In the genomic region with DNA sequence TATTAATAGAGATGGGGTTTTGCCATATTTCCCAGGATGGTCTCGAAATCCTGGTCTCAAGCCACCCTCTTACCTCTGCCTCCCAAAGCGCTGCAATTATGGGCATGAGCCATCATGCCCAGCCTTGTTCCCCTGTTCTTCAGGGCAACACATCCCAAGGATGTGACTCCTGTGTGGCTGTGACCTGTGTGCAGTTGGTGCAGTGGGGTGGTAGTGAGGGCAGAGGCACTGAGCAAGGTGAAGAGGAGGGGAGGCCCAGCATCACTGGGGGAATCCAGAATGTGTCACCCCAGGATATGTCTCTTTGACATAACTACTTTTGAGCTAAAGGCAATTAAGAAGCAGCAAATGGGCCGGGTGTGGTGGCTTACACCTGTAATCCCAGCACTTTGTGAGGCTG, we compare ENCODE assay signal across 1 cellular context.
TF ChIP-seq lines count a peak whose summit lies in the region.

No MANE protein-coding gene starts in this region.

TF ChIP-seq in HepG2, 621 proteins besides CTCF, POLR2A, EP300 and RAD21:
- TF ChIP-seq, protein P1, sequence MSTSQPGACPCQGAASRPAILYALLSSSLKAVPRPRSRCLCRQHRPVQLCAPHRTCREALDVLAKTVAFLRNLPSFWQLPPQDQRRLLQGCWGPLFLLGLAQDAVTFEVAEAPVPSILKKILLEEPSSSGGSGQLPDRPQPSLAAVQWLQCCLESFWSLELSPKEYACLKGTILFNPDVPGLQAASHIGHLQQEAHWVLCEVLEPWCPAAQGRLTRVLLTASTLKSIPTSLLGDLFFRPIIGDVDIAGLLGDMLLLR (CRISPR knock-in tag; IDR thresholded peaks at IDR 0.05): 0 out of 2 replicates have a peak, but pooled peaks have one; percentile 33
- TF ChIP-seq SYNCRIP (IDR thresholded peaks at IDR 0.05; ENCODE audit: insufficient read depth, low read depth, low read length): no peak
